8 cellular contexts compared by ENCODE assay signal in the genomic region with DNA sequence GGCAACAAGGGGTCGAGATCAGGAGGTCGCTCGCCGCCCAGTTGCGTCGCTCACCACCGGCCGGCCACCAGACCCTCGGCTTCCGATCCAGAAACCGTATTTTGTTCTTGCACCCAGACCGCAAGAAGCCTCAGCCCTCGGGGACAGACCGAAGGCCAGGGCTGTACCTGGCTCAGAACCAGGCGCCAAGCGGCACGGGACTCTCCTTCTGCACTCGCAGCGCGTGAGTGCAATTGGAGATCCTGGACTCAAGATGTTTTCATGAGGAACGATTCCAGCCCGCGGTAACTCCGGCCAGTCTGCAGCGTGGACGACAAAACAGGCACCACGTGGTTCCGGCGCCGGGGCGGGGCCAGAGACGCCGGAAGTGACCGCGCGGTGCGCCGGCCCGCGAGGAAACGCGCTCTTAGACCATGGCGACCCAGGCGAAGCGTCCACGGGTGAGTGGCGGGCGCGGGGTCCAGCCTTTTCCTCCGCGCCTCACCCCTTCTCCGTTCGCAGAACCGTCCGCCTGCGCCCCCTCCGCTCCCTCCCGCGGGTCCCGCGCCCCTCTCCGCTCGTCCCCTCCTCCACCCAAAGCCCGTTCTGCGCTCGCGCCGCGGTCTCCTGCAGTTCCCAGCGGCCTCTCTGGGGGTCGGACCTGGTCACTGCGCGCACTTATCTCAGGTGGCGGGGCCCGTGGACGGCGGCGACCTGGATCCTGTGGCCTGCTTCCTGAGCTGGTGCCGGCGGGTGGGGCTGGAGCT. TPM values are rescaled to one million over a fixed set of nuclear protein-coding genes. Genes with fewer than 3 reads are reported as not detected.
DNase-seq lines count a peak whose midpoint lies in the region; ATAC-seq and TF ChIP-seq lines count a peak whose summit lies in the region.

Gene SETD6, plus strand, starts transcription at position 393 of the 746 bp plus-strand sequence. Its CDS starts 21 bp downstream, at position 414.

- no peaks in the 10 kb centered on the region for H3K9me2 ChIP-seq in SK-N-SH

- H3K4me3 ChIP-seq in SK-N-SH (ENCODE audit: low read depth in 2 of 2, low read length in 1 of 2) (peak within 1 kb of the TSS; percentile 65 to 82), osteoblast (ENCODE audit: insufficient read depth, low read length) (peak within 1 kb of the TSS; percentile 75), thoracic aorta (peak within 1 kb of the TSS; percentile 97)

- H3K9me3 Mint-ChIP-seq in activated naive CD8-positive, alpha-beta T cell (ENCODE audit: low read depth), result no peaks in the 10 kb centered on the region
- peaks cover 17% of the 10 kb centered on the region for H3K9me3 Mint-ChIP-seq in glutamatergic neuron (ENCODE audit: unreplicated experiment)

- H3K27ac ChIP-seq in SK-N-SH (ENCODE audit: low read depth in 2 of 2, low read length in 1 of 2), result peak within 1 kb of the TSS; percentile 43 to 80; a peak in 3 of 4 replicates
- H3K27ac ChIP-seq in osteoblast (ENCODE audit: low read depth, low read length), result peak within 1 kb of the TSS; percentile 26
- H3K27ac ChIP-seq in thoracic aorta, result peak within 1 kb of the TSS; percentile 71 to 78

- H2AFZ ChIP-seq in SK-N-SH (ENCODE audit: low read depth) (0 out of 2 replicates have a peak within 1 kb of the TSS, but pooled peaks have one; percentile 48), osteoblast (ENCODE audit: low read length) (peak within 1 kb of the TSS; percentile 82)

- CTCF ChIA-PET in SK-N-SH (lab: Yijun Ruan, JAX), result interaction anchor here (0.7 to 10.3 kb wide), 9 partner anchors 14 to 241 kb away, joined by 3 to 62 read pairs (median 4); no protein-coding TSS in a partner anchor

- H3K36me3 Mint-ChIP-seq in activated naive CD8-positive, alpha-beta T cell, result peaks cover 5% of the 10 kb centered on the region
- no peaks in the 10 kb centered on the region for H3K36me3 Mint-ChIP-seq in glutamatergic neuron (ENCODE audit: unreplicated experiment)

- POLR2A ChIA-PET in SK-N-SH (lab: Yijun Ruan, JAX), result interaction anchor here (0.6 to 1.4 kb wide), 2 partner anchors 19 to 20 kb away, joined by 3 to 4 read pairs; no protein-coding TSS in a partner anchor

- H3K4me3 Mint-ChIP-seq in activated naive CD8-positive, alpha-beta T cell, result peak within 1 kb of the TSS; percentile 94
- H3K4me3 Mint-ChIP-seq in glutamatergic neuron (ENCODE audit: unreplicated experiment), result peak within 1 kb of the TSS; percentile 97

- no peak for TF ChIP-seq RAD21 in SK-N-SH (IDR thresholded peaks at IDR 0.05; ENCODE audit: low read length)

- DNase-seq in ELF-1 (ENCODE audit: low read depth, low spot score), result peak; percentile 90
- peak; percentile 61 to 74 for DNase-seq in Kasumi-1 (lab: John Stamatoyannopoulos, UW)
- peak; percentile 92 for DNase-seq in SK-N-SH
- peak; percentile 95 for DNase-seq in glutamatergic neuron
- DNase-seq in osteoblast (ENCODE audit: insufficient read length, low spot score, missing footprints), result peak; percentile 99
- peak; percentile 54 for DNase-seq in thoracic aorta (ENCODE audit: low spot score)

- H3K4me2 ChIP-seq in SK-N-SH (peak within 1 kb of the TSS; percentile 90), osteoblast (ENCODE audit: insufficient read depth, low read length) (peak within 1 kb of the TSS; percentile 91)

- H3K9me3 ChIP-seq in SK-N-SH (no peaks in the 10 kb centered on the region), osteoblast (ENCODE audit: low read depth, low read length) (no peaks in the 10 kb centered on the region), thoracic aorta (no peaks in the 10 kb centered on the region)

- H3K79me2 ChIP-seq in SK-N-SH (ENCODE audit: insufficient read depth) (no peaks in the 10 kb centered on the region), osteoblast (ENCODE audit: insufficient read depth, low read length) (peaks cover 6% of the 10 kb centered on the region)

- H3K27me3 ChIP-seq in SK-N-SH (ENCODE audit: insufficient read depth) (no peaks in the 10 kb centered on the region), osteoblast (ENCODE audit: insufficient read depth, low read length) (no peaks in the 10 kb centered on the region), thoracic aorta (replicated peaks; ENCODE audit: insufficient read depth) (no peaks in the 10 kb centered on the region)

- no peak for TF ChIP-seq EP300 in SK-N-SH (IDR thresholded peaks at IDR 0.05; ENCODE audit: borderline replicate concordance in 1 of 2, low read depth in 1 of 2, low read length in 1 of 2)

- peaks cover 27% of the 10 kb centered on the region for H3F3A ChIP-seq in SK-N-SH (replicated peaks; ENCODE audit: insufficient read depth)

- no peak for TF ChIP-seq CTCF in SK-N-SH (IDR thresholded peaks at IDR 0.05)
- TF ChIP-seq CTCF in glutamatergic neuron (IDR thresholded peaks at IDR 0.05; ENCODE audit: partially characterized antibody, unreplicated experiment), result peak; percentile 42
- no peak for TF ChIP-seq CTCF in osteoblast (IDR thresholded peaks at IDR 0.05; ENCODE audit: extremely low read depth, low read depth, low read length)
- TF ChIP-seq CTCF in thoracic aorta (IDR thresholded peaks at IDR 0.05), result peak; percentile 44

- peak within 1 kb of the TSS; percentile 94 for H3K27ac Mint-ChIP-seq in activated naive CD8-positive, alpha-beta T cell
- peak within 1 kb of the TSS; percentile 90 for H3K27ac Mint-ChIP-seq in glutamatergic neuron (ENCODE audit: unreplicated experiment)

- 17% methylated on average over 13 of the region's 80 CpGs for WGBS in SK-N-SH (ENCODE audit: low lambda C conversion rate)

- H4K20me1 ChIP-seq in SK-N-SH (ENCODE audit: insufficient read depth) (0 out of 2 replicates have a peak, but pooled peaks cover 3% of the 10 kb centered on the region), osteoblast (ENCODE audit: insufficient read depth, low read length) (peaks cover 10% of the 10 kb centered on the region)

- H3K36me3 ChIP-seq in SK-N-SH (replicated peaks in 1 of 2; ENCODE audit: control insufficient read depth in 1 of 2, insufficient read depth in 2 of 2, low read length in 1 of 2) (peaks cover 36 to 42% of the 10 kb centered on the region in 2 experiments), osteoblast (ENCODE audit: insufficient read depth, low read length) (peaks cover 28% of the 10 kb centered on the region), thoracic aorta (peaks cover 25% of the 10 kb centered on the region)

- H3K4me1 Mint-ChIP-seq in activated naive CD8-positive, alpha-beta T cell (ENCODE audit: low read depth), result peaks cover 29% of the 10 kb centered on the region
- peaks cover 8% of the 10 kb centered on the region for H3K4me1 Mint-ChIP-seq in glutamatergic neuron (ENCODE audit: low read depth, unreplicated experiment)

- H3K27me3 Mint-ChIP-seq in activated naive CD8-positive, alpha-beta T cell, result no peaks in the 10 kb centered on the region
- H3K27me3 Mint-ChIP-seq in glutamatergic neuron (ENCODE audit: unreplicated experiment), result peaks cover 16% of the 10 kb centered on the region

- peaks cover 0 to 10% of the 10 kb centered on the region in 2 experiments; a peak in 1 of 4 replicates for H3K4me1 ChIP-seq in SK-N-SH (ENCODE audit: control insufficient read depth in 1 of 2, insufficient read depth in 2 of 2, low read depth in 1 of 2, low read length in 1 of 2)
- H3K4me1 ChIP-seq in osteoblast (ENCODE audit: insufficient read depth, low read length), result peaks cover 8% of the 10 kb centered on the region
- peaks cover 4 to 15% of the 10 kb centered on the region in 2 donors for H3K4me1 ChIP-seq in thoracic aorta (ENCODE audit: control insufficient read depth in 1 of 2, low read depth in 2 of 2)

- H3K9ac ChIP-seq in SK-N-SH, result peak within 1 kb of the TSS; percentile 62

- peak; percentile 64 for ATAC-seq in GM21737 (IDR thresholded peaks at IDR 0.05; ENCODE audit: unreplicated experiment)
- ATAC-seq in thoracic aorta (ENCODE audit: insufficient number of reproducible peaks, low FRiP score, low read depth), result peak; percentile 95

TF ChIP-seq in SK-N-SH, 30 proteins besides CTCF, POLR2A, EP300 and RAD21 (continues in another document):
- TF ChIP-seq, protein P1, sequence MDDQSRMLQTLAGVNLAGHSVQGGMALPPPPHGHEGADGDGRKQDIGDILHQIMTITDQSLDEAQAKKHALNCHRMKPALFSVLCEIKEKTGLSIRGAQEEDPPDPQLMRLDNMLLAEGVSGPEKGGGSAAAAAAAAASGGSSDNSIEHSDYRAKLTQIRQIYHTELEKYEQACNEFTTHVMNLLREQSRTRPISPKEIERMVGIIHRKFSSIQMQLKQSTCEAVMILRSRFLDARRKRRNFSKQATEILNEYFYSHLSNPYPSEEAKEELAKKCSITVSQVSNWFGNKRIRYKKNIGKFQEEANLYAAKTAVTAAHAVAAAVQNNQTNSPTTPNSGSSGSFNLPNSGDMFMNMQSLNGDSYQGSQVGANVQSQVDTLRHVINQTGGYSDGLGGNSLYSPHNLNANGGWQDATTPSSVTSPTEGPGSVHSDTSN (IDR thresholded peaks at IDR 0.05), result no peak
- peak; percentile 79 for TF ChIP-seq YY1 (IDR thresholded peaks at IDR 0.05; ENCODE audit: low read depth)
- TF ChIP-seq FOSL2 (IDR thresholded peaks at IDR 0.05; ENCODE audit: borderline replicate concordance, low read depth), result no peak
- peak; percentile 20; the same call in 1 of the 2 replicates for TF ChIP-seq TAF1 (IDR thresholded peaks at IDR 0.05; ENCODE audit: borderline replicate concordance, low read depth, low read length)
- peak; percentile 99 for TF ChIP-seq MXI1 (IDR thresholded peaks at IDR 0.05; ENCODE audit: low read depth, low read length)
- TF ChIP-seq RCOR1 (IDR thresholded peaks at IDR 0.05; ENCODE audit: low read length), result no peak
- no peak for TF ChIP-seq GATA2 (CRISPR knock-in tag; IDR thresholded peaks at IDR 0.05)
- no peak for TF ChIP-seq NFIC (IDR thresholded peaks at IDR 0.05; ENCODE audit: borderline replicate concordance)
- TF ChIP-seq NRF1 (IDR thresholded peaks at IDR 0.05; ENCODE audit: low read depth, low read length), result no peak

RNA-seq across cellular contexts. Expression of gene SETD6, which starts in this region (rescaled TPM):
- 17.2 and 22.2 TPM in 2 replicates for polyA plus RNA-seq in SK-N-SH (2012; rRNA removed)
- polyA plus RNA-seq in SK-N-SH (2012; cell fraction: cytosol; rRNA removed), result 8.7 and 9.0 TPM in 2 replicates
- polyA plus RNA-seq in SK-N-SH (2012; cell fraction: nucleus; rRNA removed), result 107 and 134 TPM in 2 replicates
- total RNA-seq in glutamatergic neuron (ENCODE audit: unreplicated experiment), result 25.9 TPM
- total RNA-seq in osteoblast, result 12.3 and 17.7 TPM in 2 replicates
- total RNA-seq in thoracic aorta, result 10 to 100 TPM; 19.2 to 47.3 TPM

Comparison
In these comparisons a context has a peak if more than half of its experiments do, and no peak if none do; other contexts are left out.
1. Peak in every context shown above with its lines: DNase-seq, ATAC-seq, H3K4me3 ChIP-seq and H3K27ac ChIP-seq.
2. CTCF ChIP-seq: peak in glutamatergic neuron (single experiment) and thoracic aorta (single experiment); none in SK-N-SH (single experiment) and osteoblast (single experiment).